In the genomic region with DNA sequence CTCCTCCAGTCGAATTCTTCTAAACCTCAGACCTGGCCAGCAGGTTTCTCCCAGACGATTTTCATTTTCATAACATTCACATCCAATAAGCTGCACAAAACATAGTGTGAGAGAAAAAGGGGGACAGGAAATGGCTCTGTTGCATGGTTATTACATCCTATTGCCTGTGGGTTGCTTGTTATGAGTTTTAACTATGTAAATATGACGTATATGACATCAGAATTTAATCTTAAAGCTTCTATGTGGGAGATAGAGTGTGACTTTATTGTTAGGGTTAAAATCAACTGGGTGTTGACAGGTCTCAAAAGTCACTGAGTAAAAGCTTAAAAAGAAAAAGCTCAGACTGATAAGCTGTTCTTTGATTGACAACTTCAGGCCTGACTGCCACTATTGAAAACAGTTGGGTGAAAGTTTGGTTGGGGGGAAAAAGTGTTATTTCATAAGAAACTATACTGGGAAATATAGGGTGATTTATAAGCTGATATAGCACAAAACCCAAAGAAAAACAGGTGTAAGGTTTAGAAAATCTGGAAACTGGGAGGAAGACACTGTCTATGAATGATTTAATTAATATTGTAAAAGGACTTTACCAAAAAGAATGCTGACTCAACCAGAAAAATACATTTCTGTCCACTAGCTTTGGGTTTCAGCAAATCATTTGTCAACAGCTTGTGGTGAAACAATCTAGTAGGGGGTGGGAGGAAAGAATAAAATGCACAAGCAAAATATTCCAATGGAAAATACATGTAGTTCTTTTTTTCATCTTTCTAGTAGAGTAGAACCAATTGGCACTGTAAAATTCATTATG, we compare ENCODE assay signal across 1 cellular context.
A peak's percentile ranks its signal among the peaks of the same experiment; 100 is the strongest.
TF ChIP-seq lines count a peak whose summit lies in the region.

No MANE protein-coding gene starts in this region.

TF ChIP-seq in K562, 482 proteins besides CTCF, POLR2A, EP300 and RAD21 (continued from another document):
- TF ChIP-seq, protein P1, sequence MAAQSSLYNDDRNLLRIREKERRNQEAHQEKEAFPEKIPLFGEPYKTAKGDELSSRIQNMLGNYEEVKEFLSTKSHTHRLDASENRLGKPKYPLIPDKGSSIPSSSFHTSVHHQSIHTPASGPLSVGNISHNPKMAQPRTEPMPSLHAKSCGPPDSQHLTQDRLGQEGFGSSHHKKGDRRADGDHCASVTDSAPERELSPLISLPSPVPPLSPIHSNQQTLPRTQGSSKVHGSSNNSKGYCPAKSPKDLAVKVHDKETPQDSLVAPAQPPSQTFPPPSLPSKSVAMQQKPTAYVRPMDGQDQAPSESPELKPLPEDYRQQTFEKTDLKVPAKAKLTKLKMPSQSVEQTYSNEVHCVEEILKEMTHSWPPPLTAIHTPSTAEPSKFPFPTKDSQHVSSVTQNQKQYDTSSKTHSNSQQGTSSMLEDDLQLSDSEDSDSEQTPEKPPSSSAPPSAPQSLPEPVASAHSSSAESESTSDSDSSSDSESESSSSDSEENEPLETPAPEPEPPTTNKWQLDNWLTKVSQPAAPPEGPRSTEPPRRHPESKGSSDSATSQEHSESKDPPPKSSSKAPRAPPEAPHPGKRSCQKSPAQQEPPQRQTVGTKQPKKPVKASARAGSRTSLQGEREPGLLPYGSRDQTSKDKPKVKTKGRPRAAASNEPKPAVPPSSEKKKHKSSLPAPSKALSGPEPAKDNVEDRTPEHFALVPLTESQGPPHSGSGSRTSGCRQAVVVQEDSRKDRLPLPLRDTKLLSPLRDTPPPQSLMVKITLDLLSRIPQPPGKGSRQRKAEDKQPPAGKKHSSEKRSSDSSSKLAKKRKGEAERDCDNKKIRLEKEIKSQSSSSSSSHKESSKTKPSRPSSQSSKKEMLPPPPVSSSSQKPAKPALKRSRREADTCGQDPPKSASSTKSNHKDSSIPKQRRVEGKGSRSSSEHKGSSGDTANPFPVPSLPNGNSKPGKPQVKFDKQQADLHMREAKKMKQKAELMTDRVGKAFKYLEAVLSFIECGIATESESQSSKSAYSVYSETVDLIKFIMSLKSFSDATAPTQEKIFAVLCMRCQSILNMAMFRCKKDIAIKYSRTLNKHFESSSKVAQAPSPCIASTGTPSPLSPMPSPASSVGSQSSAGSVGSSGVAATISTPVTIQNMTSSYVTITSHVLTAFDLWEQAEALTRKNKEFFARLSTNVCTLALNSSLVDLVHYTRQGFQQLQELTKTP (IDR thresholded peaks at IDR 0.05; ENCODE audit: low read depth in 1 of 2, partially characterized antibody in 2 of 2): no peak
- no peak for TF ChIP-seq FOXJ2 (tag; IDR thresholded peaks at IDR 0.05)
- no peak for TF ChIP-seq NFRKB (IDR thresholded peaks at IDR 0.05; ENCODE audit: low read depth)
- TF ChIP-seq MAFF (IDR thresholded peaks at IDR 0.05; ENCODE audit: low read length): peak; percentile 46; the same call in 1 of the 2 replicates
- TF ChIP-seq NCOA6 (IDR thresholded peaks at IDR 0.05): no peak
- TF ChIP-seq ZNF12 (CRISPR knock-in tag; IDR thresholded peaks at IDR 0.05): no peak
- no peak for TF ChIP-seq MCM5 (IDR thresholded peaks at IDR 0.05; ENCODE audit: low read depth)
- TF ChIP-seq ZNF239 (CRISPR knock-in tag; IDR thresholded peaks at IDR 0.05): no peak
- peak; percentile 65 for TF ChIP-seq ZNF316 (IDR thresholded peaks at IDR 0.05)
- no peak for TF ChIP-seq MYC (IDR thresholded peaks at IDR 0.05; ENCODE audit: low read depth, low read length)
- TF ChIP-seq MYC (CRISPR knock-in tag; IDR thresholded peaks at IDR 0.05; ENCODE audit: borderline replicate concordance, low read depth): no peak
- TF ChIP-seq, protein P2, sequence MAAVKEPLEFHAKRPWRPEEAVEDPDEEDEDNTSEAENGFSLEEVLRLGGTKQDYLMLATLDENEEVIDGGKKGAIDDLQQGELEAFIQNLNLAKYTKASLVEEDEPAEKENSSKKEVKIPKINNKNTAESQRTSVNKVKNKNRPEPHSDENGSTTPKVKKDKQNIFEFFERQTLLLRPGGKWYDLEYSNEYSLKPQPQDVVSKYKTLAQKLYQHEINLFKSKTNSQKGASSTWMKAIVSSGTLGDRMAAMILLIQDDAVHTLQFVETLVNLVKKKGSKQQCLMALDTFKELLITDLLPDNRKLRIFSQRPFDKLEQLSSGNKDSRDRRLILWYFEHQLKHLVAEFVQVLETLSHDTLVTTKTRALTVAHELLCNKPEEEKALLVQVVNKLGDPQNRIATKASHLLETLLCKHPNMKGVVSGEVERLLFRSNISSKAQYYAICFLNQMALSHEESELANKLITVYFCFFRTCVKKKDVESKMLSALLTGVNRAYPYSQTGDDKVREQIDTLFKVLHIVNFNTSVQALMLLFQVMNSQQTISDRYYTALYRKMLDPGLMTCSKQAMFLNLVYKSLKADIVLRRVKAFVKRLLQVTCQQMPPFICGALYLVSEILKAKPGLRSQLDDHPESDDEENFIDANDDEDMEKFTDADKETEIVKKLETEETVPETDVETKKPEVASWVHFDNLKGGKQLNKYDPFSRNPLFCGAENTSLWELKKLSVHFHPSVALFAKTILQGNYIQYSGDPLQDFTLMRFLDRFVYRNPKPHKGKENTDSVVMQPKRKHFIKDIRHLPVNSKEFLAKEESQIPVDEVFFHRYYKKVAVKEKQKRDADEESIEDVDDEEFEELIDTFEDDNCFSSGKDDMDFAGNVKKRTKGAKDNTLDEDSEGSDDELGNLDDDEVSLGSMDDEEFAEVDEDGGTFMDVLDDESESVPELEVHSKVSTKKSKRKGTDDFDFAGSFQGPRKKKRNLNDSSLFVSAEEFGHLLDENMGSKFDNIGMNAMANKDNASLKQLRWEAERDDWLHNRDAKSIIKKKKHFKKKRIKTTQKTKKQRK (IDR thresholded peaks at IDR 0.05; ENCODE audit: borderline replicate concordance, low read depth, low read length): no peak
- TF ChIP-seq, protein P3, sequence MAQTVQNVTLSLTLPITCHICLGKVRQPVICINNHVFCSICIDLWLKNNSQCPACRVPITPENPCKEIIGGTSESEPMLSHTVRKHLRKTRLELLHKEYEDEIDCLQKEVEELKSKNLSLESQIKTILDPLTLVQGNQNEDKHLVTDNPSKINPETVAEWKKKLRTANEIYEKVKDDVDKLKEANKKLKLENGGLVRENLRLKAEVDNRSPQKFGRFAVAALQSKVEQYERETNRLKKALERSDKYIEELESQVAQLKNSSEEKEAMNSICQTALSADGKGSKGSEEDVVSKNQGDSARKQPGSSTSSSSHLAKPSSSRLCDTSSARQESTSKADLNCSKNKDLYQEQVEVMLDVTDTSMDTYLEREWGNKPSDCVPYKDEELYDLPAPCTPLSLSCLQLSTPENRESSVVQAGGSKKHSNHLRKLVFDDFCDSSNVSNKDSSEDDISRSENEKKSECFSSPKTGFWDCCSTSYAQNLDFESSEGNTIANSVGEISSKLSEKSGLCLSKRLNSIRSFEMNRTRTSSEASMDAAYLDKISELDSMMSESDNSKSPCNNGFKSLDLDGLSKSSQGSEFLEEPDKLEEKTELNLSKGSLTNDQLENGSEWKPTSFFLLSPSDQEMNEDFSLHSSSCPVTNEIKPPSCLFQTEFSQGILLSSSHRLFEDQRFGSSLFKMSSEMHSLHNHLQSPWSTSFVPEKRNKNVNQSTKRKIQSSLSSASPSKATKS (CRISPR knock-in tag; IDR thresholded peaks at IDR 0.05): no peak
- TF ChIP-seq BMI1 (IDR thresholded peaks at IDR 0.05; ENCODE audit: low read length): no peak
- no peak for TF ChIP-seq DPF2 (IDR thresholded peaks at IDR 0.05)
- no peak for TF ChIP-seq ARID2 (IDR thresholded peaks at IDR 0.05)
